ENCODE assay signal across 20 cellular contexts in the genomic region with DNA sequence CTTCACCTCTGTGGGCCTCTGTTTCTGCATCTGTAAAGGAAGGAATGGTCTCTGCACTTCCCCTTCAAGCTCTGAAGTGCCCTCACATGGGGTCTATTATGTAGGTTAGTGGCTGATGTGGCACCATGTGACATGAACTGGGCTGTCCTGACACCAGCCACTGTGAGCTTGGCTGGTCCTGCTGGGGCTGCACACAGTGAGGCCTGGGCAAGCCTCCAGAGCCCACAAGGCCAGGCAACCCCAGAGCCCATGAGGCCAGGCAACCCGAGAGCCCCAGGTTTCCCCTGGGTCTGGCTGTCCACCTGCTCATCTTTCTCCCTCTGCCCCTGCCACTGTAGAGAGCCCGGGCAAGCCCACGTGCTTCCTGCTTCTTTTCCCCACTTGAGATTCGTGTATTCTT.
"Had no signal": no experiment of that assay in that cellular context is flagged by ENCODE, and none has a peak within 500 bp of the region (broad histone marks: within the 10 kb centered on the region; RNA-seq: fewer than 3 reads in every experiment).

No MANE protein-coding gene starts in this region.

- H3K4me3 Mint-ChIP-seq: activated CD4-positive, alpha-beta T cell treated with anti-CD3 and anti-CD28 coated beads, Interleukin-2, amount 10 ng/mL, durations not matched to agents 7 days and 5 days; activated naive CD4-positive, alpha-beta T cell treated with anti-CD3 and anti-CD28 coated beads for 36 hours; activated T-helper 17 cell treated with anti-CD3 and anti-CD28 coated beads, Interleukin-2, amount 50 U/mL, for 72 hours; effector memory CD8-positive, alpha-beta T cell; immature natural killer cell; naive thymus-derived CD4-positive, alpha-beta T cell; T-helper 17 cell had no signal

- H3K27ac Mint-ChIP-seq: activated CD4-positive, alpha-beta T cell treated with anti-CD3 and anti-CD28 coated beads, Interleukin-2, amount 10 ng/mL, durations not matched to agents 7 days and 5 days; activated naive CD4-positive, alpha-beta T cell treated with anti-CD3 and anti-CD28 coated beads for 36 hours; activated T-helper 17 cell treated with anti-CD3 and anti-CD28 coated beads, Interleukin-2, amount 50 U/mL, for 72 hours; effector memory CD8-positive, alpha-beta T cell; immature natural killer cell; naive thymus-derived CD4-positive, alpha-beta T cell; T-helper 17 cell had no signal

- DNase-seq: activated CD4-positive, alpha-beta T cell treated with anti-CD3 and anti-CD28 coated beads, Interleukin-2, amount 10 ng/mL, durations not matched to agents 7 days and 5 days; activated CD4-positive, CD25-positive, alpha-beta regulatory T cell; activated CD8-positive, alpha-beta memory T cell treated with anti-CD3 and anti-CD28 coated beads for 24 hours; activated naive CD4-positive, alpha-beta T cell treated with anti-CD3 and anti-CD28 coated beads for 36 hours; activated T-cell treated with anti-CD3 and anti-CD28 coated beads for 4 hours; central memory CD4-positive, alpha-beta T cell; effector memory CD8-positive, alpha-beta T cell; erythroblast; hippocampal formation; immature natural killer cell; left cardiac atrium; lower lobe of right lung; naive thymus-derived CD4-positive, alpha-beta T cell; right lobe of liver; stimulated activated CD4-positive, alpha-beta T cell treated with anti-CD3 and anti-CD28 coated beads, Interleukin-12 subunit alpha, Interleukin-12 subunit beta, amount 100 ng/mL, for 4 hours; stimulated activated naive CD8-positive, alpha-beta T cell treated with anti-CD3 and anti-CD28 coated beads, Interleukin-15, Interleukin-2, amounts not matched to agents 100 U/mL and 50 U/mL, for 24 hours; T-helper 17 cell; upper lobe of right lung had no signal

- H3K36me3 Mint-ChIP-seq: immature natural killer cell; naive thymus-derived CD4-positive, alpha-beta T cell had no signal

- H3K9me3 ChIP-seq: lower lobe of right lung, prostate gland, right lobe of liver, upper lobe of right lung had no signal

- H3K9me3 Mint-ChIP-seq: activated CD4-positive, alpha-beta T cell treated with anti-CD3 and anti-CD28 coated beads, Interleukin-2, amount 10 ng/mL, durations not matched to agents 7 days and 5 days; activated naive CD4-positive, alpha-beta T cell treated with anti-CD3 and anti-CD28 coated beads for 36 hours; activated T-helper 17 cell treated with anti-CD3 and anti-CD28 coated beads, Interleukin-2, amount 50 U/mL, for 72 hours; effector memory CD8-positive, alpha-beta T cell; naive thymus-derived CD4-positive, alpha-beta T cell had no signal

- H3K4me3 ChIP-seq: lower lobe of right lung, prostate gland, right lobe of liver, upper lobe of right lung had no signal

- ATAC-seq: activated T-helper 17 cell treated with anti-CD3 and anti-CD28 coated beads, Interleukin-2, amount 50 U/mL, for 72 hours; effector memory CD8-positive, alpha-beta T cell; left cardiac atrium; lower lobe of right lung; naive thymus-derived CD4-positive, alpha-beta T cell; right lobe of liver; T-helper 17 cell; upper lobe of right lung had no signal

- H3K4me1 ChIP-seq: lower lobe of right lung, prostate gland, right lobe of liver, upper lobe of right lung had no signal

- H3K4me1 Mint-ChIP-seq: activated CD4-positive, alpha-beta T cell treated with anti-CD3 and anti-CD28 coated beads, Interleukin-2, amount 10 ng/mL, durations not matched to agents 7 days and 5 days; activated T-helper 17 cell treated with anti-CD3 and anti-CD28 coated beads, Interleukin-2, amount 50 U/mL, for 72 hours; immature natural killer cell; naive thymus-derived CD4-positive, alpha-beta T cell; T-helper 17 cell had no signal

- H3K27me3 ChIP-seq: right lobe of liver, upper lobe of right lung had no signal

- H3K27ac ChIP-seq: lower lobe of right lung, prostate gland, right lobe of liver, upper lobe of right lung had no signal

- H3K36me3 ChIP-seq: lower lobe of right lung, prostate gland, right lobe of liver, upper lobe of right lung had no signal
